Comparison of ENCODE assay signal across 23 cellular contexts in the genomic region with DNA sequence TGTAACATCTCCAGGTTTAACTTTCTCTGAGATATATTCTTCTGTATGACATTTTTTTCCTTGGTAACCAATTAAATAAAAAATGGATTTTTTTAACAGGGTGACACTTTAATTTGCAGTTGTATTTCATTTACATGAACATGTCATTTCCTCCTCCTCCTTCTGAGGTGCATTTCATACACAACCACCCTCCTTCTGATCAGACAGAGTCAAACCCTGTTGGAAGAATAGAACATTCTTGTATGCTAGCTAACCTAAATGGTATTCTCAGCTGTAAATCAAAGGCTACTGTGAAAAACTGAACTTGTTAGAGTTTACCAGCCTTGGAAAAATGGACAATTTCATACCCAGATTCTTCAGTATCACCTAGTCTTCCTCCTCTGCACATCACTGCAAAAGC. TPM values are rescaled to one million over a fixed set of nuclear protein-coding genes. Genes with fewer than 3 reads are reported as not detected.
"Had no signal": no experiment of that assay in that cellular context is flagged by ENCODE, and none has a peak within 500 bp of the region (broad histone marks: within the 10 kb centered on the region; RNA-seq: fewer than 3 reads in every experiment).

No MANE protein-coding gene starts in this region.

- H3K4me3 ChIP-seq: esophagus muscularis mucosa, gastrocnemius medialis, left lung, lower lobe of right lung, neural progenitor cell, ovary, prostate gland, right lobe of liver had no signal

- H3K27ac Mint-ChIP-seq: dendritic cell treated with granulocyte-macrophage colony-stimulating factor and Interleukin-4, amounts not matched to agents 40 ng/mL and 50 ng/mL, for 4 days; memory B cell; mesothelial cell of epicardium; natural killer cell; neural progenitor cell had no signal

- H3K36me3 Mint-ChIP-seq: natural killer cell had no signal

- H3K4me1 ChIP-seq: prostate gland, right lobe of liver had no signal

- H3K27ac ChIP-seq: epithelial cell of prostate, esophagus muscularis mucosa, gastrocnemius medialis, left lung, lower lobe of right lung, neural progenitor cell, ovary, prostate gland, right lobe of liver had no signal

- H3K9me3 Mint-ChIP-seq: dendritic cell treated with granulocyte-macrophage colony-stimulating factor and Interleukin-4, amounts not matched to agents 40 ng/mL and 50 ng/mL, for 4 days; effector memory CD8-positive, alpha-beta T cell; mesothelial cell of epicardium; natural killer cell; neural progenitor cell had no signal

- H3K9me3 ChIP-seq: esophagus muscularis mucosa, gastrocnemius medialis, left lung, lower lobe of right lung, ovary, prostate gland, right lobe of liver had no signal

- DNase-seq: effector memory CD8-positive, alpha-beta T cell; gastrocnemius medialis; left lung; lower lobe of right lung; natural killer cell; nucleus accumbens; ovary; retina; right lobe of liver; stimulated activated CD4-positive, alpha-beta T cell treated with anti-CD3 and anti-CD28 coated beads, Interleukin-2, amount 100 ng/mL, for 24 hours; stimulated activated naive CD4-positive, alpha-beta T cell treated with Interleukin-2 at 50 U/mL for 16 hours; trophoblast cell had no signal

- H3K36me3 ChIP-seq: neural progenitor cell, ovary, prostate gland had no signal

- H3K27me3 ChIP-seq: esophagus muscularis mucosa, gastrocnemius medialis, left lung, neural progenitor cell, ovary, right lobe of liver had no signal

- H3K9ac ChIP-seq: neural progenitor cell had no signal

- H2AFZ ChIP-seq: neural progenitor cell had no signal

- H3K27me3 Mint-ChIP-seq: dendritic cell treated with granulocyte-macrophage colony-stimulating factor and Interleukin-4, amounts not matched to agents 40 ng/mL and 50 ng/mL, for 4 days; effector memory CD8-positive, alpha-beta T cell; memory B cell had no signal

- H3K4me2 ChIP-seq: neural progenitor cell had no signal

- H3K4me1 Mint-ChIP-seq: mesothelial cell of epicardium had no signal

- H3K4me3 Mint-ChIP-seq: dendritic cell treated with granulocyte-macrophage colony-stimulating factor and Interleukin-4, amounts not matched to agents 40 ng/mL and 50 ng/mL, for 4 days; effector memory CD8-positive, alpha-beta T cell; memory B cell; mesothelial cell of epicardium; natural killer cell; neural progenitor cell had no signal

RNA-seq across cellular contexts. Expression of a gene that starts 52.7 kb away (rescaled TPM):
- total RNA-seq: fibroblast of villous mesenchyme, gastrocnemius medialis, left lung, lower lobe of right lung, mucosa of gallbladder, right lobe of liver, skeletal muscle tissue had no signal
- polyA plus RNA-seq: keratinocyte had no signal
